7 cellular contexts compared by ENCODE assay signal in genomic region chr6:130170160-130170559, GRCh38. TPM values are rescaled to one million over a fixed set of nuclear protein-coding genes. Genes with fewer than 3 reads are reported as not detected.
"Had no signal": no experiment of that assay in that cellular context is flagged by ENCODE, and none has a peak within 500 bp of the region (broad histone marks: within the 10 kb centered on the region; RNA-seq: fewer than 3 reads in every experiment).

No MANE protein-coding gene starts in this region.

RNA-seq across cellular contexts. Expression of gene SAMD3, which starts 52.6 kb away (rescaled TPM):
- total RNA-seq: LHCN-M2, MCF 10A, NCI-H460, OCI-LY7, PC-9, SJCRH30, SK-MEL-5 had no signal
